In the genomic region with DNA sequence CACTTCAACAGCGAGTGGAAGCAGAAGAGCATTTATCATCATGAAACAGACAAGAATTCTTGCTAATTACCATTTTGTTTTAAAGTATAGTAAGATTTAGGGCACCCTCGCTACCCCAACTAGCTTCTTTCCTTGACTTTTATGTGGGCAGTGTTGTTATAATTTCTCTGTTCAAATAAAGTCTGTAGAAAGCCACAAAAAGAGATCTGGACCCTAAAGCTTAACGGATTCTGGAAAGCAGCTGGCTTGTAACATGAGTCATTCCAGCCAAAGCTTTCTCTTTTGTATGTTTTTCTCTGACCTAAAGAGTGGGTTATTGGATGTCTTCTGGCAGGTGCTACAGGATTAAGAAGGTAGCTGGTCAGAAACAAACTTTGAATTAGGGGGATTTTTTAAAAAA, we compare ENCODE assay signal across 9 cellular contexts. TPM values are rescaled to one million over a fixed set of nuclear protein-coding genes. Genes with fewer than 3 reads are reported as not detected.
DNase-seq lines count a peak whose midpoint lies in the region; ATAC-seq and TF ChIP-seq lines count a peak whose summit lies in the region.
"Had no signal": no experiment of that assay in that cellular context is flagged by ENCODE, and none has a peak within 500 bp of the region (broad histone marks: within the 10 kb centered on the region; RNA-seq: fewer than 3 reads in every experiment).

No MANE protein-coding gene starts in this region.

- no peaks in the 10 kb centered on the region for H3K9me3 Mint-ChIP-seq in activated T-cell treated with anti-CD3 and anti-CD28 coated beads, Interleukin-2, amount 50 U/mL, for 24 hours

- peaks cover 13% of the 10 kb centered on the region for H3K4me1 ChIP-seq in smooth muscle cell (ENCODE audit: low read depth)

- peaks cover 24% of the 10 kb centered on the region for H3F3A ChIP-seq in smooth muscle cell (ENCODE audit: low read depth)

- no peaks in the 10 kb centered on the region for H3K36me3 ChIP-seq in smooth muscle cell (ENCODE audit: low read depth)
- H3K36me3 ChIP-seq: MG63 had no signal

- H3K4me2 ChIP-seq in smooth muscle cell: peak overlapping the region; percentile 37

- WGBS in smooth muscle cell (ENCODE audit: low lambda C conversion rate): 5% methylated on average over 3 of the region's 3 CpGs

- H3K27me3 ChIP-seq in smooth muscle cell (ENCODE audit: low read depth): no peaks in the 10 kb centered on the region
- H3K27me3 ChIP-seq: MG63 had no signal

- H3K27ac Mint-ChIP-seq in activated T-cell treated with anti-CD3 and anti-CD28 coated beads, Interleukin-2, amount 50 U/mL, for 24 hours: peak overlapping the region; percentile 42

- H3K9me3 ChIP-seq in smooth muscle cell (replicated peaks; ENCODE audit: low read depth): no peaks in the 10 kb centered on the region
- H3K9me3 ChIP-seq: MG63 had no signal

- ATAC-seq in GM19455 (IDR thresholded peaks at IDR 0.05; ENCODE audit: unreplicated experiment) (no peak), GM19351 (IDR thresholded peaks at IDR 0.05; ENCODE audit: unreplicated experiment) (no peak)

- no peaks in the 10 kb centered on the region for H3K27me3 Mint-ChIP-seq in activated T-cell treated with anti-CD3 and anti-CD28 coated beads, Interleukin-2, amount 50 U/mL, for 24 hours

- no peak overlapping the region for H3K4me3 ChIP-seq in smooth muscle cell
- H3K4me3 ChIP-seq: MG63 had no signal

- H3K36me3 Mint-ChIP-seq in activated T-cell treated with anti-CD3 and anti-CD28 coated beads, Interleukin-2, amount 50 U/mL, for 24 hours (ENCODE audit: low read depth): peaks cover 13% of the 10 kb centered on the region

- H3K79me2 ChIP-seq in smooth muscle cell (ENCODE audit: low read depth): peaks cover 32% of the 10 kb centered on the region

- peaks cover 92% of the 10 kb centered on the region for H3K4me1 Mint-ChIP-seq in activated T-cell treated with anti-CD3 and anti-CD28 coated beads, Interleukin-2, amount 50 U/mL, for 24 hours (ENCODE audit: low read depth)

- DNase-seq in activated T-cell treated with anti-CD3 and anti-CD28 coated beads, Interleukin-2, amount 50 U/mL, for 24 hours: no peak
- DNase-seq in activated T-cell treated with anti-CD3 and anti-CD28 coated beads for 4 hours (no peak), NCI-H774 (lab: John Stamatoyannopoulos, UW) (peak; percentile 7), astrocyte of the hippocampus (ENCODE audit: low read depth, low spot score) (peak; percentile 64), smooth muscle cell (lab: John Stamatoyannopoulos, UW; ENCODE audit: unreplicated experiment) (no peak), amygdala (lab: John Stamatoyannopoulos, UW) (no peak)
- DNase-seq: MG63 had no signal

- H2AFZ ChIP-seq in smooth muscle cell (ENCODE audit: low read depth): no peak overlapping the region

- H3K9ac ChIP-seq in smooth muscle cell (ENCODE audit: low read depth): no peak overlapping the region

- H3K27ac ChIP-seq in smooth muscle cell (ENCODE audit: low read depth): peak overlapping the region; percentile 19

- TF ChIP-seq CTCF in smooth muscle cell (IDR thresholded peaks at IDR 0.05; ENCODE audit: borderline replicate concordance, insufficient read depth, poor library complexity, severe bottlenecking): no peak

- H4K20me1 ChIP-seq in smooth muscle cell (ENCODE audit: low read depth): peaks cover 98% of the 10 kb centered on the region

- H3K4me3 Mint-ChIP-seq in activated T-cell treated with anti-CD3 and anti-CD28 coated beads, Interleukin-2, amount 50 U/mL, for 24 hours: peak overlapping the region; percentile 55

RNA-seq across cellular contexts. Expression of a gene that starts 37.4 kb away (rescaled TPM):
- 55.6 and 97.6 TPM in 2 replicates for total RNA-seq in smooth muscle cell
- polyA plus RNA-seq in smooth muscle cell: 33.4 and 35.1 TPM in 2 replicates

Comparison
In these comparisons a context has a peak if more than half of its experiments do, and no peak if none do; other contexts are left out.
1. DNase-seq: peak in NCI-H774 (single experiment) and astrocyte of the hippocampus (single experiment); none in activated T-cell treated with anti-CD3 and anti-CD28 coated beads, Interleukin-2, amount 50 U/mL, for 24 hours (single experiment), activated T-cell treated with anti-CD3 and anti-CD28 coated beads for 4 hours (single experiment), smooth muscle cell (single experiment) and amygdala (0 of 56).